8 cellular contexts compared by ENCODE assay signal in genomic region chr10:118504044-118504944, GRCh38.
DNase-seq lines count a peak whose midpoint lies in the region; ATAC-seq and TF ChIP-seq lines count a peak whose summit lies in the region.

No MANE protein-coding gene starts in this region.

- H3K36me3 Mint-ChIP-seq in activated T-cell treated with anti-CD3 and anti-CD28 coated beads, Interleukin-2, amount 50 U/mL, for 4 hours (ENCODE audit: insufficient read depth): no peaks in the 10 kb centered on the region
- H3K36me3 Mint-ChIP-seq in T-cell: no peaks in the 10 kb centered on the region

- no peak for TF ChIP-seq CTCF in uterus (IDR thresholded peaks at IDR 0.05)

- no peaks in the 10 kb centered on the region for H3K9me3 Mint-ChIP-seq in activated T-cell treated with anti-CD3 and anti-CD28 coated beads, Interleukin-2, amount 50 U/mL, for 4 hours
- no peaks in the 10 kb centered on the region for H3K9me3 Mint-ChIP-seq in T-cell

- no peak overlapping the region for H3K27ac ChIP-seq in uterus

- H3K9me3 ChIP-seq in uterus: no peaks in the 10 kb centered on the region

- CTCF ChIA-PET in T-cell (lab: Charles Lee): no interaction called here

- H3K36me3 ChIP-seq in uterus: no peaks in the 10 kb centered on the region

- no peaks in the 10 kb centered on the region for H3K27me3 ChIP-seq in uterus

- DNase-seq in DMS53 treated with DMSO at 0.1 percent for 48 hours (lab: John Stamatoyannopoulos, UW; ENCODE audit: unreplicated experiment) (peak; percentile 44), M059J (ENCODE audit: low read depth) (peak; percentile 67), amniotic epithelial cell (ENCODE audit: low read depth) (peak; percentile 36), left colon (no peak), uterus (no peak), T-cell (no peak)
- no peak for DNase-seq in activated T-cell treated with anti-CD3 and anti-CD28 coated beads, Interleukin-2, amount 50 U/mL, for 4 hours

- H3K27me3 Mint-ChIP-seq in activated T-cell treated with anti-CD3 and anti-CD28 coated beads, Interleukin-2, amount 50 U/mL, for 4 hours (ENCODE audit: low read depth): peaks cover 6% of the 10 kb centered on the region
- peaks cover 4 to 12% of the 10 kb centered on the region in 2 donors for H3K27me3 Mint-ChIP-seq in T-cell

- no peaks in the 10 kb centered on the region for H3K4me1 Mint-ChIP-seq in activated T-cell treated with anti-CD3 and anti-CD28 coated beads, Interleukin-2, amount 50 U/mL, for 4 hours (ENCODE audit: low read depth)
- peaks cover 0 to 2% (median 0%) of the 10 kb centered on the region in 3 donors for H3K4me1 Mint-ChIP-seq in T-cell

- no peaks in the 10 kb centered on the region for H3K4me1 ChIP-seq in uterus

- TF ChIP-seq POLR2A in uterus (IDR thresholded peaks at IDR 0.05): no peak

- H3K4me3 ChIP-seq in uterus: no peak overlapping the region

- H3K27ac Mint-ChIP-seq in T-cell: no peak overlapping the region

- POLR2A ChIA-PET in T-cell (lab: Charles Lee): interaction anchor here in 1 of 2 donors (0.6 kb wide), 1 partner anchor 414 kb away, joined by 4 read pairs; no protein-coding TSS in a partner anchor

- intact Hi-C loops in left colon (cut with DNase I, micrococcal nuclease): no loop called here
- intact Hi-C loops in uterus (cut with DNase I; ENCODE audit: low total_unique reads): no loop called here

- ATAC-seq in left colon (peak; percentile 88), HG03045 (IDR thresholded peaks at IDR 0.05; ENCODE audit: unreplicated experiment) (no peak), T-cell (replicated peaks in 1 of 4) (no peak)
- ATAC-seq in activated T-cell treated with anti-CD3 and anti-CD28 coated beads, Interleukin-2, amount 50 U/mL, for 4 hours: no peak

- H3K4me3 Mint-ChIP-seq in activated T-cell treated with anti-CD3 and anti-CD28 coated beads, Interleukin-2, amount 50 U/mL, for 4 hours: no peak overlapping the region
- H3K4me3 Mint-ChIP-seq in T-cell: no peak overlapping the region

Comparison
In these comparisons a context has a peak if more than half of its experiments do, and no peak if none do; other contexts are left out.
1. DNase-seq: peak in DMS53 treated with DMSO at 0.1 percent for 48 hours (single experiment), M059J (single experiment) and amniotic epithelial cell (single experiment); none in left colon (0 of 2), activated T-cell treated with anti-CD3 and anti-CD28 coated beads, Interleukin-2, amount 50 U/mL, for 4 hours (single experiment), uterus (0 of 2) and T-cell (0 of 34).